ENCODE assay signal across 10 cellular contexts in genomic region chr2:68110102-68110501, GRCh38. TPM values are rescaled to one million over a fixed set of nuclear protein-coding genes. Genes with fewer than 3 reads are reported as not detected.
DNase-seq lines count a peak whose midpoint lies in the region; ATAC-seq and TF ChIP-seq lines count a peak whose summit lies in the region.
"Had no signal": no experiment of that assay in that cellular context is flagged by ENCODE, and none has a peak within 500 bp of the region (broad histone marks: within the 10 kb centered on the region; RNA-seq: fewer than 3 reads in every experiment).

No MANE protein-coding gene starts in this region.

- H3K36me3 Mint-ChIP-seq in chondrocyte (ENCODE audit: low read depth): peaks cover 4% of the 10 kb centered on the region

- no peak overlapping the region for H3K4me3 Mint-ChIP-seq in chondrocyte (ENCODE audit: unreplicated experiment)

- H3K27me3 Mint-ChIP-seq in chondrocyte (ENCODE audit: low read depth): no peaks in the 10 kb centered on the region

- TF ChIP-seq CTCF in chondrocyte (IDR thresholded peaks at IDR 0.05): peak; percentile 18
- no peak for TF ChIP-seq CTCF in omental fat pad (IDR thresholded peaks at IDR 0.05)

- no peak overlapping the region for H3K4me3 ChIP-seq in Jurkat, Clone E6-1 (ENCODE audit: low read length)
- H3K4me3 ChIP-seq: lung had no signal

- no peak overlapping the region for H3K27ac Mint-ChIP-seq in chondrocyte (ENCODE audit: unreplicated experiment)

- H3K4me1 Mint-ChIP-seq in chondrocyte (ENCODE audit: low read depth): no peaks in the 10 kb centered on the region

- DNase-seq in Jurkat, Clone E6-1 (ENCODE audit: low read depth, low spot score): peak; percentile 34
- DNase-seq in chondrocyte (ENCODE audit: low spot score): no peak
- no peak for DNase-seq in omental fat pad (ENCODE audit: low spot score)
- DNase-seq in stimulated activated CD4-positive, alpha-beta T cell treated with anti-CD3 and anti-CD28 coated beads, Interleukin-4, amount 100 ng/mL, for 24 hours: no peak
- DNase-seq: SW 1271 had no signal

- H3K9me3 Mint-ChIP-seq in chondrocyte (ENCODE audit: low read depth): peaks cover 12% of the 10 kb centered on the region

- peak; percentile 91 for ATAC-seq in GM18519 (IDR thresholded peaks at IDR 0.05; ENCODE audit: low FRiP score, unreplicated experiment)
- peak; percentile 61 for ATAC-seq in GM21825 (IDR thresholded peaks at IDR 0.05; ENCODE audit: unreplicated experiment)
- ATAC-seq in omental fat pad (ENCODE audit: low FRiP score): no peak
- no peak for ATAC-seq in HG03159 (IDR thresholded peaks at IDR 0.05; ENCODE audit: unreplicated experiment)
- ATAC-seq in activated CD4-positive, CD25-positive, alpha-beta regulatory T cell treated with anti-CD3 and anti-CD28 coated beads, Interleukin-2, amount 50 U/mL, for 24 hours: no peak

RNA-seq across cellular contexts. Expression of gene C1D, which starts 47.3 kb away (rescaled TPM):
- polyA plus RNA-seq in Jurkat, Clone E6-1 (2012; ENCODE audit: insufficient read depth, insufficient read length): 38.0 TPM
- total RNA-seq in chondrocyte: 11.9 to 16.2 TPM (median 13.7 TPM) in 3 replicates
- total RNA-seq in omental fat pad: 10 to 100 TPM; 25.0 to 36.8 (median 33.7) TPM

RNA-seq across cellular contexts. Expression of gene PNO1, which starts 47.6 kb away (rescaled TPM):
- polyA plus RNA-seq in Jurkat, Clone E6-1 (2012; ENCODE audit: insufficient read depth, insufficient read length): 40.5 TPM
- 11.5 to 20.7 TPM (median 12.0 TPM) in 3 replicates for total RNA-seq in chondrocyte
- 10 to 100 TPM; 13.4 to 65.9 (median 21.9) TPM for total RNA-seq in omental fat pad

Comparison
In these comparisons a context has a peak if more than half of its experiments do, and no peak if none do; other contexts are left out.
1. ATAC-seq: peak in GM18519 (single experiment) and GM21825 (single experiment); none in omental fat pad (single experiment), HG03159 (single experiment) and activated CD4-positive, CD25-positive, alpha-beta regulatory T cell treated with anti-CD3 and anti-CD28 coated beads, Interleukin-2, amount 50 U/mL, for 24 hours (0 of 2).